ENCODE assay signal across 9 cellular contexts in genomic region chr22:17742528-17742902, GRCh38. TPM values are rescaled to one million over a fixed set of nuclear protein-coding genes. Genes with fewer than 3 reads are reported as not detected.
DNase-seq lines count a peak whose midpoint lies in the region; ATAC-seq, FAIRE-seq and TF ChIP-seq lines count a peak whose summit lies in the region.
"Had no signal": no experiment of that assay in that cellular context is flagged by ENCODE, and none has a peak within 500 bp of the region (broad histone marks: within the 10 kb centered on the region; RNA-seq: fewer than 3 reads in every experiment).

No MANE protein-coding gene starts in this region.

- intact Hi-C loops in pancreas (cut with DNase I) = no loop called here
- intact Hi-C loops in upper lobe of right lung (cut with DNase I) = no loop called here

- H3K36me3 ChIP-seq in pancreas (peaks cover 0 to 3% (median 0%) of the 10 kb centered on the region in 3 donors), upper lobe of right lung (peaks cover 16% of the 10 kb centered on the region)

- H3K27me3 ChIP-seq in pancreas = no peaks in the 10 kb centered on the region
- no peaks in the 10 kb centered on the region for H3K27me3 ChIP-seq in upper lobe of right lung

- no peak for FAIRE-seq in frontal cortex (lab: Jason Lieb, UNC)
- FAIRE-seq in pancreas (lab: Jason Lieb, UNC) = no peak
- FAIRE-seq: islet of Langerhans had no signal

- H3K4me3 ChIP-seq in pancreas = no peak overlapping the region
- no peak overlapping the region for H3K4me3 ChIP-seq in upper lobe of right lung

- H3K9me3 ChIP-seq in pancreas (no peaks in the 10 kb centered on the region), upper lobe of right lung (no peaks in the 10 kb centered on the region)

- DNase-seq in HuH-7.5 (ENCODE audit: low spot score) (peak; percentile 99), RPMI8226 (peak; percentile 34), frontal cortex (ENCODE audit: low spot score in 2 of 2) (peak; percentile 72 to 84), pancreas (peak; percentile 31 to 84 (median 66)), upper lobe of right lung (no peak), mesenteric fat pad (ENCODE audit: low spot score) (no peak)
- peak; percentile 51 for DNase-seq in activated T-helper 9 cell treated with anti-CD3 and anti-CD28 coated beads, Interleukin-2, amount 50 U/mL, for 16 hours (ENCODE audit: low read depth)

- no peaks in the 10 kb centered on the region for H3K4me1 ChIP-seq in pancreas
- H3K4me1 ChIP-seq in upper lobe of right lung = no peaks in the 10 kb centered on the region

- TF ChIP-seq CTCF in GM12873 (IDR thresholded peaks at IDR 0.05; ENCODE audit: insufficient read depth, low read depth, low read length, missing control alignments) (peak; percentile 95), pancreas (IDR thresholded peaks at IDR 0.05) (peak; percentile 56 to 74 (median 64)), upper lobe of right lung (IDR thresholded peaks at IDR 0.05) (peak; percentile 72)

- peak; percentile 79 to 93 (median 90) for ATAC-seq in pancreas
- ATAC-seq in upper lobe of right lung = peak; percentile 80

- 41% methylated on average over 9 of the region's 9 CpGs for WGBS in pancreas, 2 donors

- H3K27ac ChIP-seq in pancreas = no peak overlapping the region
- H3K27ac ChIP-seq in upper lobe of right lung = no peak overlapping the region

RNA-seq across cellular contexts. Expression of gene BID, which starts 31.8 kb away (rescaled TPM):
- total RNA-seq in frontal cortex (39.9 TPM), pancreas (10 to 100 TPM in 1 of 6 donors, 1 to 10 TPM in 5; 3.2 to 15.7 (median 6.6) TPM), upper lobe of right lung (22.8 TPM), mesenteric fat pad (30.6 TPM)
- 10 to 100 TPM in 1 of 2 donors, 1 to 10 TPM in 1; 8.2 to 10.2 TPM for polyA plus RNA-seq in pancreas

Comparison
In these comparisons a context has a peak if more than half of its experiments do, and no peak if none do; other contexts are left out.
1. DNase-seq: peak in HuH-7.5 (single experiment), RPMI8226 (single experiment), activated T-helper 9 cell treated with anti-CD3 and anti-CD28 coated beads, Interleukin-2, amount 50 U/mL, for 16 hours (single experiment), frontal cortex (2 of 2) and pancreas (6 of 6); none in upper lobe of right lung (single experiment) and mesenteric fat pad (single experiment).
2. Peak in every context shown above with its lines, with median percentiles within 50 percentile points of each other: CTCF ChIP-seq.